2 cellular contexts compared by ENCODE assay signal in the genomic region with DNA sequence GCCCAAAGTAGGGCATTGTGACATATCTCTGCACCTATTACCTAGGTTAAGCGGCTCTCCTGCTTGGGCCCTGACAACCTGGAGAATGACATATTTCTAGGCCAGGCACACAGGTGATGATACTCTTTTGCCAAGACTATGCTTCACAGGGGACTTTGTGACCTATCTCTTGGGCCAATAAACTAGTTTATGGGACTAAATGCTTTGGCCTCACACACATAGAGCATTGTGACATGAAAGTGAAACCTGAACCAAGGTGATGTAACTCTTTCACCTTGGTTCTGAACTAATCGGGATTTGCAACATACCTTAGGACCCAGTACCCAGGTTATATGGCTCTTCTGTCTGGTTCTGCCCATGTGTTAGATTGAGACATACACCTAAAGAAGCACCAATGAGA. TPM values are rescaled to one million over a fixed set of nuclear protein-coding genes. Genes with fewer than 3 reads are reported as not detected.
"Had no signal": no experiment of that assay in that cellular context is flagged by ENCODE, and none has a peak within 500 bp of the region (broad histone marks: within the 10 kb centered on the region; RNA-seq: fewer than 3 reads in every experiment).

No MANE protein-coding gene starts in this region.

RNA-seq across cellular contexts. Expression of a gene that starts 19.0 kb away (rescaled TPM):
- total RNA-seq: G401, GM12878 had no signal
